Comparison of ENCODE assay signal across 1 cellular context in genomic region chr12:45974171-45974719, GRCh38.
TF ChIP-seq lines count a peak whose summit lies in the region.

No MANE protein-coding gene starts in this region.

TF ChIP-seq in K562, 482 proteins besides CTCF, POLR2A, EP300 and RAD21:
- TF ChIP-seq TCF7L2 (IDR thresholded peaks at IDR 0.05; ENCODE audit: low read depth, low read length) (no peak), CHAMP1 (IDR thresholded peaks at IDR 0.05) (no peak), PKNOX1 (IDR thresholded peaks at IDR 0.05) (no peak), ZHX1 (conservative IDR thresholded peaks at IDR 0.05; ENCODE audit: low read length) (no peak), WHSC1 (IDR thresholded peaks at IDR 0.05; ENCODE audit: low read length) (no peak), HNRNPK (IDR thresholded peaks at IDR 0.05; ENCODE audit: low read depth, low read length, poor library complexity, severe bottlenecking) (no peak), CEBPB (tag; IDR thresholded peaks at IDR 0.05) (no peak), TAF7 (tag; IDR thresholded peaks at IDR 0.05) (no peak), HDAC2 (IDR thresholded peaks at IDR 0.05) (no peak), STAT5B (CRISPR knock-in tag; IDR thresholded peaks at IDR 0.05) (no peak), HMGN3 (IDR thresholded peaks at IDR 0.05; ENCODE audit: borderline replicate concordance, extremely low read depth, insufficient read length, low read depth, low read length) (no peak), DDX20 (tag; IDR thresholded peaks at IDR 0.05; ENCODE audit: low read depth) (no peak), SREBF2 (CRISPR knock-in tag; IDR thresholded peaks at IDR 0.05) (no peak), TRIM24 (IDR thresholded peaks at IDR 0.05) (no peak)
